In genomic region chr7:135970682-135971365, GRCh38 we compare ENCODE assay signal across 8 cellular contexts. TPM values are rescaled to one million over a fixed set of nuclear protein-coding genes. Genes with fewer than 3 reads are reported as not detected.
DNase-seq lines count a peak whose midpoint lies in the region; ATAC-seq, FAIRE-seq and TF ChIP-seq lines count a peak whose summit lies in the region.

No MANE protein-coding gene starts in this region.

- FAIRE-seq in GM12891 (lab: Jason Lieb, UNC) (peak; percentile 20), urothelium cell line (lab: Jason Lieb, UNC) (no peak)

- no peak for TF ChIP-seq POLR2A in GM12891 (IDR thresholded peaks at IDR 0.05; ENCODE audit: low read depth, low read length)

- no peak overlapping the region for H3K4me3 Mint-ChIP-seq in activated T-helper 1 cell treated with anti-CD3 and anti-CD28 coated beads, Interleukin-12 subunit alpha, Interleukin-12 subunit beta, Interleukin-2, Interleukin-4 antibody, amounts not matched to agents 30 ng/mL and 10 ng/mL and 1 ng/mL, durations not matched to agents 14 hours and 24 hours and 36 hours

- H3K36me3 Mint-ChIP-seq in activated T-helper 1 cell treated with anti-CD3 and anti-CD28 coated beads, Interleukin-12 subunit alpha, Interleukin-12 subunit beta, Interleukin-2, Interleukin-4 antibody, amounts not matched to agents 30 ng/mL and 10 ng/mL and 1 ng/mL, durations not matched to agents 14 hours and 24 hours and 36 hours (ENCODE audit: low read depth): peaks cover 43% of the 10 kb centered on the region

- H3K9me3 Mint-ChIP-seq in activated T-helper 1 cell treated with anti-CD3 and anti-CD28 coated beads, Interleukin-12 subunit alpha, Interleukin-12 subunit beta, Interleukin-2, Interleukin-4 antibody, amounts not matched to agents 30 ng/mL and 10 ng/mL and 1 ng/mL, durations not matched to agents 14 hours and 24 hours and 36 hours: no peaks in the 10 kb centered on the region

- intact Hi-C loops in activated T-helper 1 cell treated with anti-CD3 and anti-CD28 coated beads, Interleukin-12 subunit alpha, Interleukin-12 subunit beta, Interleukin-2, Interleukin-4 antibody, amounts not matched to agents 30 ng/mL and 10 ng/mL and 1 ng/mL, durations not matched to agents 14 hours and 24 hours and 36 hours (cut with micrococcal nuclease): no loop called here
- intact Hi-C loops in head of caudate nucleus (cut with DNase I): no loop called here

- H3K27me3 Mint-ChIP-seq in activated T-helper 1 cell treated with anti-CD3 and anti-CD28 coated beads, Interleukin-12 subunit alpha, Interleukin-12 subunit beta, Interleukin-2, Interleukin-4 antibody, amounts not matched to agents 30 ng/mL and 10 ng/mL and 1 ng/mL, durations not matched to agents 14 hours and 24 hours and 36 hours (ENCODE audit: insufficient read depth): no peaks in the 10 kb centered on the region

- peaks cover 73% of the 10 kb centered on the region for H3K4me1 Mint-ChIP-seq in activated T-helper 1 cell treated with anti-CD3 and anti-CD28 coated beads, Interleukin-12 subunit alpha, Interleukin-12 subunit beta, Interleukin-2, Interleukin-4 antibody, amounts not matched to agents 30 ng/mL and 10 ng/mL and 1 ng/mL, durations not matched to agents 14 hours and 24 hours and 36 hours (ENCODE audit: low read depth)

- DNase-seq in GM12891 (ENCODE audit: insufficient read length, low spot score) (no peak), urothelium cell line (ENCODE audit: low spot score) (no peak), HUDEP-2 (lab: John Stamatoyannopoulos, UW; ENCODE audit: unreplicated experiment in 76 of 76) (no peak), head of caudate nucleus (no peak)
- no peak for DNase-seq in activated T-helper 1 cell treated with anti-CD3 and anti-CD28 coated beads, Interleukin-12 subunit alpha, Interleukin-12 subunit beta, Interleukin-2, Interleukin-4 antibody, amounts not matched to agents 30 ng/mL and 10 ng/mL and 1 ng/mL, durations not matched to agents 14 hours and 24 hours and 36 hours (ENCODE audit: low spot score)
- no peak for DNase-seq in activated effector memory CD4-positive, alpha-beta T cell treated with anti-CD3 and anti-CD28 coated beads, Interleukin-2, amount 50 U/mL, for 16 hours

- peak overlapping the region; percentile 15 for H3K27ac Mint-ChIP-seq in activated T-helper 1 cell treated with anti-CD3 and anti-CD28 coated beads, Interleukin-12 subunit alpha, Interleukin-12 subunit beta, Interleukin-2, Interleukin-4 antibody, amounts not matched to agents 30 ng/mL and 10 ng/mL and 1 ng/mL, durations not matched to agents 14 hours and 24 hours and 36 hours

- ATAC-seq in GM21447 (IDR thresholded peaks at IDR 0.05; ENCODE audit: unreplicated experiment): peak; percentile 70
- peak; percentile 34 for ATAC-seq in HG03457 (IDR thresholded peaks at IDR 0.05; ENCODE audit: unreplicated experiment)

TF ChIP-seq in GM12891, 5 proteins besides CTCF, POLR2A, EP300 and RAD21:
- TF ChIP-seq PAX5 (IDR thresholded peaks at IDR 0.05; ENCODE audit: insufficient read depth, low read length, severe bottlenecking): no peak

RNA-seq across cellular contexts. Expression of gene MTPN, which starts 6.3 kb away (rescaled TPM):
- 47.1 TPM for polyA plus RNA-seq in GM12891 (2012; ENCODE audit: low read depth, missing spikeins)
- total RNA-seq in activated T-helper 1 cell treated with anti-CD3 and anti-CD28 coated beads, Interleukin-12 subunit alpha, Interleukin-12 subunit beta, Interleukin-2, Interleukin-4 antibody, amounts not matched to agents 30 ng/mL and 10 ng/mL and 1 ng/mL, durations not matched to agents 14 hours and 24 hours and 36 hours: 117 and 119 TPM in 2 replicates
